ENCODE assay signal across 18 cellular contexts in genomic region chr11:126949066-126949945, GRCh38. TPM values are rescaled to one million over a fixed set of nuclear protein-coding genes. Genes with fewer than 3 reads are reported as not detected.
A peak's percentile ranks its signal among the peaks of the same experiment; 100 is the strongest.
DNase-seq lines count a peak whose midpoint lies in the region; ATAC-seq and TF ChIP-seq lines count a peak whose summit lies in the region.
"Had no signal": no experiment of that assay in that cellular context is flagged by ENCODE, and none has a peak within 500 bp of the region (broad histone marks: within the 10 kb centered on the region; RNA-seq: fewer than 3 reads in every experiment).

No MANE protein-coding gene starts in this region.

- no peak for ATAC-seq in HG02623 (IDR thresholded peaks at IDR 0.05; ENCODE audit: unreplicated experiment)
- no peak for ATAC-seq in GM21360 (IDR thresholded peaks at IDR 0.05; ENCODE audit: unreplicated experiment)
- ATAC-seq in GM21576 (IDR thresholded peaks at IDR 0.05; ENCODE audit: unreplicated experiment): no peak
- ATAC-seq: heart left ventricle had no signal

- 54% methylated on average over 7 of the region's 7 CpGs for WGBS in smooth muscle cell (ENCODE audit: low lambda C conversion rate)

- no peaks in the 10 kb centered on the region for H4K20me1 ChIP-seq in smooth muscle cell (ENCODE audit: low read depth)

- H3F3A ChIP-seq in smooth muscle cell (ENCODE audit: low read depth): no peaks in the 10 kb centered on the region

- H3K9ac ChIP-seq in smooth muscle cell (ENCODE audit: low read depth): peak overlapping the region; percentile 47

- H3K4me3 ChIP-seq in MG63 (no peak overlapping the region), smooth muscle cell (no peak overlapping the region)
- H3K4me3 ChIP-seq: adrenal gland, coronary artery, heart left ventricle had no signal

- H2AFZ ChIP-seq in smooth muscle cell (ENCODE audit: low read depth): no peak overlapping the region

- H3K79me2 ChIP-seq in smooth muscle cell (ENCODE audit: low read depth): no peaks in the 10 kb centered on the region

- H3K27me3 ChIP-seq in MG63 (no peaks in the 10 kb centered on the region), smooth muscle cell (ENCODE audit: low read depth) (peaks cover 15% of the 10 kb centered on the region)
- H3K27me3 ChIP-seq: adrenal gland had no signal

- DNase-seq in ELR (ENCODE audit: low read depth) (peak; percentile 79), MG63 (peak; percentile 23), cerebellum (ENCODE audit: low spot score) (peak; percentile 39), smooth muscle cell (lab: John Stamatoyannopoulos, UW; ENCODE audit: unreplicated experiment) (no peak)
- DNase-seq: activated CD4-positive, alpha-beta T cell treated with anti-CD3 and anti-CD28 coated beads for 1 hour; activated T-cell treated with anti-CD3 and anti-CD28 coated beads, Interleukin-2, amount 50 U/mL, for 1 hour; adrenal gland; CD4-positive, alpha-beta memory T cell; erythroblast; heart left ventricle; NCI-H2081; NCI-H748 treated with DMSO at 0.1 percent for 48 hours; small intestine; stimulated activated naive CD4-positive, alpha-beta T cell treated with Interleukin-2 at 50 U/mL for 16 hours had no signal

- H3K4me2 ChIP-seq in smooth muscle cell: peak overlapping the region; percentile 30

- peaks cover 21% of the 10 kb centered on the region for H3K4me1 ChIP-seq in smooth muscle cell (ENCODE audit: low read depth)
- H3K4me1 ChIP-seq: adrenal gland, heart left ventricle had no signal

- peak overlapping the region; percentile 89 for H3K27ac ChIP-seq in smooth muscle cell (ENCODE audit: low read depth)
- H3K27ac ChIP-seq: adrenal gland, coronary artery, heart left ventricle had no signal

- H3K36me3 ChIP-seq in MG63 (no peaks in the 10 kb centered on the region), smooth muscle cell (ENCODE audit: low read depth) (no peaks in the 10 kb centered on the region)
- H3K36me3 ChIP-seq: adrenal gland, heart left ventricle had no signal

- H3K9me3 ChIP-seq in MG63 (no peaks in the 10 kb centered on the region), smooth muscle cell (replicated peaks; ENCODE audit: low read depth) (no peaks in the 10 kb centered on the region)
- H3K9me3 ChIP-seq: adrenal gland, heart left ventricle had no signal

- no peak for TF ChIP-seq CTCF in smooth muscle cell (IDR thresholded peaks at IDR 0.05; ENCODE audit: borderline replicate concordance, insufficient read depth, poor library complexity, severe bottlenecking)

RNA-seq across cellular contexts. Expression of gene KIRREL3, which starts 51.3 kb away (rescaled TPM):
- total RNA-seq in MG63 (2014; rRNA removed; shearing (Covaris generic); ENCODE audit: low replicate concordance): 2.8 and 11.7 TPM in 2 replicates
- total RNA-seq in cerebellum (31.0 TPM), smooth muscle cell (not detected in 2 replicates)
- 1.2 and 1.3 TPM in 2 replicates for polyA plus RNA-seq in smooth muscle cell
- total RNA-seq: CD4-positive, alpha-beta memory T cell had no signal
- polyA plus RNA-seq: CD4-positive, alpha-beta memory T cell had no signal
